20 cellular contexts compared by ENCODE assay signal in the genomic region with DNA sequence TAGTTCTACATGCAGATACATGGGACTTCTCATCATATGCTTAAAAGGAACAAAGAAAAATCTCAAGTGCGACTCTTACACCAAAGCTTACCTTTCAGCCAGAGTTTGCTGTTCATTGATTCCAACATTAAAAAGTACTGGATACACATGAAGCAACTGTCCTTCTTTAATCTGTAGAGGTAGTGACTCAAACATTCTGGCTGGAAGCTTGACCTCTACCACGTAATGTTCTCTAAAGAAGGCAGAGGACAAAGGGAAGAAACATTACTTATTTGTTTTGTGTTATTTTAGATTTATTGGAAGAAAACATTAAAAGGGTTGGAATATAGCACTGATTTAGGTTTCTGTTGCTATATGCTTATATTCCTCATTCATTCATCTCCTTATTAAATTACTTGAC.
DNase-seq lines count a peak whose midpoint lies in the region; ATAC-seq and TF ChIP-seq lines count a peak whose summit lies in the region.
"Had no signal": no experiment of that assay in that cellular context is flagged by ENCODE, and none has a peak within 500 bp of the region (broad histone marks: within the 10 kb centered on the region; RNA-seq: fewer than 3 reads in every experiment).

No MANE protein-coding gene starts in this region.

- no peak for ATAC-seq in HG02798 (IDR thresholded peaks at IDR 0.05; ENCODE audit: poor library complexity, unreplicated experiment)
- ATAC-seq: Right ventricle myocardium inferior had no signal

- H3K27me3 ChIP-seq in vagina: no peaks in the 10 kb centered on the region
- H3K27me3 ChIP-seq: BE2C, SJSA1 had no signal

- H3K36me3 ChIP-seq in vagina: no peaks in the 10 kb centered on the region
- H3K36me3 ChIP-seq: BE2C, SJSA1 had no signal

- H3K4me3 ChIP-seq in vagina: no peak overlapping the region
- H3K4me3 ChIP-seq: PC-9, SJSA1 had no signal

- intact Hi-C loops in vagina (cut with DNase I): no loop called here

- no peak for TF ChIP-seq CTCF in vagina (IDR thresholded peaks at IDR 0.05)

- no peak for TF ChIP-seq POLR2A in vagina (IDR thresholded peaks at IDR 0.05)

- DNase-seq in LHCN-M2 (ENCODE audit: low read depth) (peak; percentile 58), dermis blood vessel endothelial cell (peak; percentile 50), iris pigment epithelial cell (ENCODE audit: low read depth) (peak; percentile 64), SKM-1 (lab: John Stamatoyannopoulos, UW; ENCODE audit: unreplicated experiment) (no peak), LoVo (ENCODE audit: low spot score) (no peak), vagina (ENCODE audit: extremely low spot score in 2 of 2) (no peak)
- DNase-seq: BE2C; CD8-positive, alpha-beta memory T cell; DND-41; Karpas-422; MV-4-11; NCI-H1105; NCI-H146; NCI-H1930; NCI-H2107; NCI-H526 treated with DMSO at 0.1 percent for 48 hours; PC-9 had no signal

- H3K9me3 ChIP-seq in vagina: no peaks in the 10 kb centered on the region
- H3K9me3 ChIP-seq: BE2C, SJSA1 had no signal

- H3K4me1 ChIP-seq in vagina: no peaks in the 10 kb centered on the region
- H3K4me1 ChIP-seq: BE2C, SJSA1 had no signal

- H3K27ac ChIP-seq in vagina: no peak overlapping the region
- H3K27ac ChIP-seq: PC-9, SJSA1 had no signal

Comparison
In these comparisons a context has a peak if more than half of its experiments do, and no peak if none do; other contexts are left out.
1. DNase-seq: peak in LHCN-M2 (single experiment), dermis blood vessel endothelial cell (single experiment) and iris pigment epithelial cell (single experiment); none in SKM-1 (single experiment), LoVo (single experiment) and vagina (0 of 2).